Comparison of ENCODE assay signal across 8 cellular contexts in the genomic region with DNA sequence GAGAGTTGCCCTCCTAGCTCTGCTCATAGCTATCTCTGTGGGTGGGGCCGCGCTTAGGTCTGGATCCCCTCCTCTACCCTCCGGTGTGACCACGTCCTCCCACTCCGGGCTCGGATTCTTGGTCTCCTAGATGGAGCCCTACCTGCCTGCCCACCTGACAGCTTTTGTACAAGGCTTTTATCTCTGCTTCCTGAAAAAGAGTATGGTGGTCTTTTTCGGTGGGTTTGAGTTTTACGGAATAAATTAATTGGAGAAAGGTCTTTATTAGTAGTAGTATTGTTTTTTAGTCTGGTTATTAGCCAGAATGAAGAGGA. TPM values are rescaled to one million over a fixed set of nuclear protein-coding genes. Genes with fewer than 3 reads are reported as not detected.
DNase-seq lines count a peak whose midpoint lies in the region; ATAC-seq and TF ChIP-seq lines count a peak whose summit lies in the region.

No MANE protein-coding gene starts in this region.

- intact Hi-C loops in left ventricle myocardium inferior (cut with micrococcal nuclease): loop anchor here (10.0 kb wide), 1 partner anchor 104 kb away; a partner anchor contains a TSS

- H3K27ac ChIP-seq in left ventricle myocardium inferior (replicated peaks): peak overlapping the region; percentile 98
- peak overlapping the region; percentile 95 for H3K27ac ChIP-seq in skeletal muscle tissue (ENCODE audit: low read depth, low read length)

- no peaks in the 10 kb centered on the region for H3K36me3 ChIP-seq in left ventricle myocardium inferior
- H3K36me3 ChIP-seq in skeletal muscle tissue (ENCODE audit: control insufficient read depth in 3 of 3, insufficient read depth in 3 of 3, low read length in 3 of 3): no peaks in the 10 kb centered on the region

- DNase-seq in NCI-H1436 (lab: John Stamatoyannopoulos, UW) (peak; percentile 46), NCI-H1436 treated with DMSO at 0.1 percent for 48 hours (lab: John Stamatoyannopoulos, UW) (no peak), left ventricle myocardium inferior (no peak)

- peaks cover 78% of the 10 kb centered on the region for H3K4me1 ChIP-seq in left ventricle myocardium inferior
- peaks cover 24 to 49% (median 27%) of the 10 kb centered on the region in 3 donors for H3K4me1 ChIP-seq in skeletal muscle tissue (ENCODE audit: control insufficient read depth in 3 of 3, insufficient read depth in 3 of 3, low read length in 3 of 3)

- H3K9me3 ChIP-seq in left ventricle myocardium inferior (replicated peaks) (no peaks in the 10 kb centered on the region), skeletal muscle tissue (ENCODE audit: control insufficient read depth in 3 of 3, low read length in 3 of 3) (no peaks in the 10 kb centered on the region)

- H3K27me3 ChIP-seq in left ventricle myocardium inferior (ENCODE audit: low read depth) (no peaks in the 10 kb centered on the region), skeletal muscle tissue (ENCODE audit: control insufficient read depth in 3 of 3, insufficient read depth in 3 of 3, low read length in 3 of 3) (no peaks in the 10 kb centered on the region)

- ATAC-seq in HG02943 (IDR thresholded peaks at IDR 0.05; ENCODE audit: low read depth, unreplicated experiment) (peak; percentile 37), HG03280 (IDR thresholded peaks at IDR 0.05; ENCODE audit: unreplicated experiment) (no peak), HG02642 (IDR thresholded peaks at IDR 0.05; ENCODE audit: poor library complexity, unreplicated experiment) (no peak)

- H3K4me3 ChIP-seq in WI38 (ENCODE audit: low read depth, low read length) (peak overlapping the region; percentile 85), left ventricle myocardium inferior (peak overlapping the region; percentile 93), skeletal muscle tissue (ENCODE audit: low read length in 3 of 3) (peak overlapping the region; percentile 91 to 95 (median 91))

- no peak for TF ChIP-seq CTCF in WI38 (IDR thresholded peaks at IDR 0.05; ENCODE audit: low read depth, low read length)
- no peak for TF ChIP-seq CTCF in left ventricle myocardium inferior (IDR thresholded peaks at IDR 0.05; ENCODE audit: borderline replicate concordance)

- peak overlapping the region; percentile 88 to 94 (median 89) for H3K9ac ChIP-seq in skeletal muscle tissue (ENCODE audit: low read depth in 1 of 3, low read length in 3 of 3)

RNA-seq across cellular contexts. Expression of a gene that starts 0.8 kb away (rescaled TPM):
- 32.1 TPM for total RNA-seq in left ventricle myocardium inferior
- 13.6 TPM for total RNA-seq in skeletal muscle tissue
